ENCODE assay signal across 8 cellular contexts in the genomic region with DNA sequence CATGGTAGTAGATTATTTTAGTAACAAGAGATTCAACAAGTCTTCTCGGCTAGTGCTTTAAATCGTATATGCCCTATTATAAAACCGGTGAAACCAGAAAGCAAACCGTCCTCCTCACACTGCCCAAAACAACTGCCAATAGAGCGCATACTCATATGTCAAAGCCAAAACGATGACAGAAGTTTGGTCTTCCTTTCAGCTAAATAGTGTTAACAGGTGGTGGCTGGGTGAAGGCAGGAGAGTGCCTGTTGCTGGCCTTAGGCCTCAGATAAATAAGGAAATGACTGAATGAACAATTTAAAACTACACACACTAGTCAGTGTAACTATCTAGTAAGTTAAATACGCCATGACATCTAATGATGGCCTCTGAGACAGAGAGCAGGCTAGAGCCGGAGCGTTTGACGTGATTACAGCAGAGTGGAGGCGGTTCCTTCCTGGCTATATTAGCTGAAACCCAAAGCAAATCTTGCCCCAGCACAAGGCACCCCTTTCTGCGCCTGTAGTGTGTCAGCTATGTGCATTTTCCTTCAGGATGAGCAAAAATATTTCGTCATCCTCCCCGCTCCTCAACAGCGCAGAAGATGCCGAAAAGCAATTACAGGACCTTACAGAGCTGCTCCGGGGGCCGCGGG. TPM values are rescaled to one million over a fixed set of nuclear protein-coding genes. Genes with fewer than 3 reads are reported as not detected.
DNase-seq lines count a peak whose midpoint lies in the region; ATAC-seq and TF ChIP-seq lines count a peak whose summit lies in the region.

No MANE protein-coding gene starts in this region.

- no peaks in the 10 kb centered on the region for H3K36me3 ChIP-seq in vagina

- peaks cover 19% of the 10 kb centered on the region for H3K4me1 ChIP-seq in vagina

- peaks cover 5% of the 10 kb centered on the region for H3K4me1 Mint-ChIP-seq in activated naive CD8-positive, alpha-beta T cell (ENCODE audit: low read depth)
- peaks cover 4% of the 10 kb centered on the region for H3K4me1 Mint-ChIP-seq in activated naive CD8-positive, alpha-beta T cell treated with anti-CD3 and anti-CD28 coated beads, Interleukin-2, amount 50 U/mL, for 24 hours
- peaks cover 10% of the 10 kb centered on the region for H3K4me1 Mint-ChIP-seq in mesothelial cell of epicardium

- DNase-seq in activated naive CD8-positive, alpha-beta T cell treated with anti-CD3 and anti-CD28 coated beads, Interleukin-2, amount 50 U/mL, for 24 hours, result no peak
- DNase-seq in caudate nucleus (lab: John Stamatoyannopoulos, UW) (peak in 39 of 61 donors; percentile 2 to 63 (median 31)), mesothelial cell of epicardium (ENCODE audit: low spot score in 2 of 2, unreplicated experiment in 2 of 2) (no peak), vagina (ENCODE audit: extremely low spot score in 2 of 2) (no peak), middle frontal gyrus (ENCODE audit: extremely low spot score, low spot score) (no peak), GF-D8 (lab: John Stamatoyannopoulos, UW) (no peak), HEK293T (ENCODE audit: extremely low spot score) (no peak)

- H3K27ac ChIP-seq in caudate nucleus (ENCODE audit: low read depth, low read length), result peak overlapping the region; percentile 67
- H3K27ac ChIP-seq in vagina, result peak overlapping the region; percentile 51

- no peaks in the 10 kb centered on the region for H3K27me3 ChIP-seq in vagina

- ATAC-seq in activated naive CD8-positive, alpha-beta T cell treated with anti-CD3 and anti-CD28 coated beads, Interleukin-2, amount 50 U/mL, for 24 hours, result no peak

- POLR2A ChIA-PET in HEK293T (lab: Yijun Ruan, JAX), result interaction anchor here (0.9 to 3.0 kb wide), 4 partner anchors 20 to 983 kb away, joined by 3 to 16 read pairs (median 4); no protein-coding TSS in a partner anchor

- TF ChIP-seq CTCF in mesothelial cell of epicardium (IDR thresholded peaks at IDR 0.05; ENCODE audit: unreplicated experiment) (no peak), vagina (IDR thresholded peaks at IDR 0.05) (no peak)

- peak overlapping the region; percentile 56 to 67 for H3K4me3 ChIP-seq in vagina

- H3K9me3 ChIP-seq in vagina, result no peaks in the 10 kb centered on the region

- no peak for TF ChIP-seq POLR2A in vagina (IDR thresholded peaks at IDR 0.05)

- intact Hi-C loops in vagina (cut with DNase I), result no loop called here

- H3K36me3 Mint-ChIP-seq in activated naive CD8-positive, alpha-beta T cell, result peaks cover 4% of the 10 kb centered on the region
- H3K36me3 Mint-ChIP-seq in activated naive CD8-positive, alpha-beta T cell treated with anti-CD3 and anti-CD28 coated beads, Interleukin-2, amount 50 U/mL, for 24 hours (ENCODE audit: low read depth), result peaks cover 9% of the 10 kb centered on the region
- peaks cover 27% of the 10 kb centered on the region for H3K36me3 Mint-ChIP-seq in mesothelial cell of epicardium

- no peak overlapping the region for H3K27ac Mint-ChIP-seq in activated naive CD8-positive, alpha-beta T cell
- H3K27ac Mint-ChIP-seq in activated naive CD8-positive, alpha-beta T cell treated with anti-CD3 and anti-CD28 coated beads, Interleukin-2, amount 50 U/mL, for 24 hours, result no peak overlapping the region
- peak overlapping the region; percentile 71 for H3K27ac Mint-ChIP-seq in mesothelial cell of epicardium

- H3K27me3 Mint-ChIP-seq in activated naive CD8-positive, alpha-beta T cell, result peaks cover 46% of the 10 kb centered on the region
- H3K27me3 Mint-ChIP-seq in activated naive CD8-positive, alpha-beta T cell treated with anti-CD3 and anti-CD28 coated beads, Interleukin-2, amount 50 U/mL, for 24 hours, result peaks cover 64% of the 10 kb centered on the region
- H3K27me3 Mint-ChIP-seq in mesothelial cell of epicardium (ENCODE audit: low read depth), result peaks cover 43% of the 10 kb centered on the region

- peak overlapping the region; percentile 67 for H3K4me3 Mint-ChIP-seq in activated naive CD8-positive, alpha-beta T cell
- no peak overlapping the region for H3K4me3 Mint-ChIP-seq in activated naive CD8-positive, alpha-beta T cell treated with anti-CD3 and anti-CD28 coated beads, Interleukin-2, amount 50 U/mL, for 24 hours
- H3K4me3 Mint-ChIP-seq in mesothelial cell of epicardium, result peak overlapping the region; percentile 71

- H3K9me3 Mint-ChIP-seq in activated naive CD8-positive, alpha-beta T cell (ENCODE audit: low read depth), result peaks cover 11% of the 10 kb centered on the region
- peaks cover 25% of the 10 kb centered on the region for H3K9me3 Mint-ChIP-seq in activated naive CD8-positive, alpha-beta T cell treated with anti-CD3 and anti-CD28 coated beads, Interleukin-2, amount 50 U/mL, for 24 hours
- peaks cover 25% of the 10 kb centered on the region for H3K9me3 Mint-ChIP-seq in mesothelial cell of epicardium

- CTCF ChIA-PET in HEK293T (lab: Yijun Ruan, JAX), result interaction anchor here (1.6 to 2.2 kb wide), 2 partner anchors 58 to 60 kb away, joined by 6 to 8 read pairs; no protein-coding TSS in a partner anchor

TF ChIP-seq in HEK293T, 16 proteins besides CTCF, POLR2A, EP300 and RAD21:
- TF ChIP-seq ZNF384 (IDR thresholded peaks at IDR 0.05) (no peak), NFRKB (IDR thresholded peaks at IDR 0.05) (no peak), FOXK2 (IDR thresholded peaks at IDR 0.05) (no peak), HDGF (IDR thresholded peaks at IDR 0.05; ENCODE audit: borderline replicate concordance) (no peak), L3MBTL2 (conservative IDR thresholded peaks at IDR 0.05) (no peak), SUZ12 (IDR thresholded peaks at IDR 0.05) (no peak), FOXA1 (IDR thresholded peaks at IDR 0.05) (no peak), SP1 (IDR thresholded peaks at IDR 0.05) (no peak), ELF4 (IDR thresholded peaks at IDR 0.05) (no peak), LEF1 (IDR thresholded peaks at IDR 0.05; ENCODE audit: borderline replicate concordance) (no peak), ARNT (IDR thresholded peaks at IDR 0.05) (no peak), FOXM1 (IDR thresholded peaks at IDR 0.05; ENCODE audit: borderline replicate concordance) (no peak), TARDBP (IDR thresholded peaks at IDR 0.05) (no peak)
- TF ChIP-seq, protein P1, sequence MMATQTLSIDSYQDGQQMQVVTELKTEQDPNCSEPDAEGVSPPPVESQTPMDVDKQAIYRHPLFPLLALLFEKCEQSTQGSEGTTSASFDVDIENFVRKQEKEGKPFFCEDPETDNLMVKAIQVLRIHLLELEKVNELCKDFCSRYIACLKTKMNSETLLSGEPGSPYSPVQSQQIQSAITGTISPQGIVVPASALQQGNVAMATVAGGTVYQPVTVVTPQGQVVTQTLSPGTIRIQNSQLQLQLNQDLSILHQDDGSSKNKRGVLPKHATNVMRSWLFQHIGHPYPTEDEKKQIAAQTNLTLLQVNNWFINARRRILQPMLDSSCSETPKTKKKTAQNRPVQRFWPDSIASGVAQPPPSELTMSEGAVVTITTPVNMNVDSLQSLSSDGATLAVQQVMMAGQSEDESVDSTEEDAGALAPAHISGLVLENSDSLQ (IDR thresholded peaks at IDR 0.05), result no peak
TF ChIP-seq in HEK293T: peak in this region for 0.

RNA-seq across cellular contexts. Expression of a gene that starts 1.6 kb away (rescaled TPM):
- total RNA-seq in mesothelial cell of epicardium (13.4 to 14.6 TPM (median 13.7 TPM) in 3 replicates), vagina (9.6 TPM)

Comparison
In these comparisons a context has a peak if more than half of its experiments do, and no peak if none do; other contexts are left out.
1. DNase-seq: peak in caudate nucleus (39 of 61); none in activated naive CD8-positive, alpha-beta T cell treated with anti-CD3 and anti-CD28 coated beads, Interleukin-2, amount 50 U/mL, for 24 hours (single experiment), mesothelial cell of epicardium (0 of 2), vagina (0 of 2), middle frontal gyrus (single experiment), GF-D8 (single experiment) and HEK293T (single experiment).